Comparison of ENCODE assay signal across 1 cellular context in the genomic region with DNA sequence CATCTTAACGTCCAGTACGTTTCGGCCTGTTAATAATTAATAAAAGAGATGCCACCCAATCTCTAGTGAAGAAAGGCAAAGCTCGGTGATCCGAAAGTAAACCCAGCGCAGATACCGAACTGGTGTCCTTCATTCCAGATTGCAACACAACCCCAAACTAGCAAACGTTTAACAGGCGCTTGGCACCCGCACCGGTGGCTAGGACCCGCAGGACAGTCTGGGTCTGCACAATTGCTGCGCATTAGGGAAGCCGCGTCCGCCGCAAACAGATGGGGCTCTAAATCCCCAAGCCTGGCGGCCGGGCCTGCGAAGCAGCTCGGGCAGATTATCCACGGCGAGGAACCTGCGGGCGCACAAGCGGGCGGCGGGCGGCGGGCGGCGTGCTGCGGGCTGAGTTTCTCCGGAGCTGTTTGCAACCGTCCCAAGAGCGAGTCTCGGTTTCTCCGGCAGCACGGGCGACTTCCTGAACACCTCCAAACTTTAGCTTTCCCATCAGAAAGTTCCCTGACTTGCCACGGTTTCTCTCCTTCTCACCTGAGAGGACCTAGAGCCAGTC.
TF ChIP-seq lines count a peak whose summit lies in the region.

No MANE protein-coding gene starts in this region.

TF ChIP-seq in HepG2, 621 proteins besides CTCF, POLR2A, EP300 and RAD21 (continued from another document and continues in another):
- TF ChIP-seq IKZF4 (CRISPR knock-in tag; IDR thresholded peaks at IDR 0.05; ENCODE audit: borderline replicate concordance, low read depth, not compliant biosample characterization) (no peak), ZNF143 (CRISPR knock-in tag; IDR thresholded peaks at IDR 0.05) (no peak), ZNF615 (CRISPR knock-in tag; IDR thresholded peaks at IDR 0.05; ENCODE audit: borderline replicate concordance) (no peak), HDAC1 (CRISPR knock-in tag; IDR thresholded peaks at IDR 0.05) (peak; percentile 82), ATAD3A (CRISPR knock-in tag; IDR thresholded peaks at IDR 0.05) (no peak), ZIK1 (CRISPR knock-in tag; IDR thresholded peaks at IDR 0.05; ENCODE audit: borderline replicate concordance, low read depth) (no peak), ZNF7 (CRISPR knock-in tag; IDR thresholded peaks at IDR 0.05) (no peak), ZSCAN20 (CRISPR knock-in tag; IDR thresholded peaks at IDR 0.05; ENCODE audit: borderline replicate concordance) (no peak), POGZ (CRISPR knock-in tag; IDR thresholded peaks at IDR 0.05) (peak; percentile 76), ZNF350 (CRISPR knock-in tag; IDR thresholded peaks at IDR 0.05; ENCODE audit: borderline replicate concordance, low read depth) (peak; percentile 55; the same call in 1 of the 2 replicates), SMAD1 (CRISPR knock-in tag; IDR thresholded peaks at IDR 0.05; ENCODE audit: borderline replicate concordance, low read depth) (no peak), ZNF501 (CRISPR knock-in tag; IDR thresholded peaks at IDR 0.05) (peak; percentile 85), ZFP41 (CRISPR knock-in tag; IDR thresholded peaks at IDR 0.05; ENCODE audit: borderline replicate concordance) (no peak), ZNF292 (CRISPR knock-in tag; IDR thresholded peaks at IDR 0.05; ENCODE audit: borderline replicate concordance, low read depth) (peak; percentile 83), ZNF746 (CRISPR knock-in tag; IDR thresholded peaks at IDR 0.05) (no peak), ZNF160 (CRISPR knock-in tag; IDR thresholded peaks at IDR 0.05) (no peak), RARA (CRISPR knock-in tag; IDR thresholded peaks at IDR 0.05) (peak; percentile 51; the same call in 1 of the 2 replicates), AHR (CRISPR knock-in tag; IDR thresholded peaks at IDR 0.05) (no peak), SOX13 (IDR thresholded peaks at IDR 0.05) (no peak; the same call in 1 of the 2 replicates), SOX13 (CRISPR knock-in tag; conservative IDR thresholded peaks at IDR 0.05 in 1 of 2, IDR thresholded peaks at IDR 0.05 in 1 of 2) (peak in 1 of 2 experiments; percentile 80; a peak in 2 of 4 replicates), ZNF703 (CRISPR knock-in tag; IDR thresholded peaks at IDR 0.05; ENCODE audit: borderline replicate concordance) (no peak), ZNF33B (CRISPR knock-in tag; IDR thresholded peaks at IDR 0.05) (no peak), ZBTB1 (CRISPR knock-in tag; IDR thresholded peaks at IDR 0.05; ENCODE audit: borderline replicate concordance) (no peak), SKI (IDR thresholded peaks at IDR 0.05; ENCODE audit: partially characterized antibody) (no peak), ZNF564 (CRISPR knock-in tag; IDR thresholded peaks at IDR 0.05) (peak; percentile 42; the same call in 1 of the 2 replicates), HCFC1 (IDR thresholded peaks at IDR 0.05; ENCODE audit: low read depth, low read length) (no peak), KAT8 (CRISPR knock-in tag; IDR thresholded peaks at IDR 0.05) (no peak; the same call in 1 of the 2 replicates), TOE1 (CRISPR knock-in tag; IDR thresholded peaks at IDR 0.05) (no peak), PHF21A (CRISPR knock-in tag; IDR thresholded peaks at IDR 0.05) (peak; percentile 79; the same call in 1 of the 2 replicates), PLRG1 (conservative IDR thresholded peaks at IDR 0.05) (no peak), ZNF780A (CRISPR knock-in tag; IDR thresholded peaks at IDR 0.05) (no peak), KDM5A (IDR thresholded peaks at IDR 0.05; ENCODE audit: borderline replicate concordance, low read length) (no peak; the same call in 1 of the 2 replicates), ZNF619 (CRISPR knock-in tag; IDR thresholded peaks at IDR 0.05) (no peak), ZFP36 (IDR thresholded peaks at IDR 0.05; ENCODE audit: borderline replicate concordance, low read depth, low read length, partially characterized antibody) (no peak), NFRKB (IDR thresholded peaks at IDR 0.05) (no peak), FOXK2 (IDR thresholded peaks at IDR 0.05) (no peak), ZBTB42 (CRISPR knock-in tag; IDR thresholded peaks at IDR 0.05) (no peak), ZKSCAN8 (CRISPR knock-in tag; IDR thresholded peaks at IDR 0.05; ENCODE audit: borderline replicate concordance) (0 out of 2 replicates have a peak, but pooled peaks have one; percentile 38), ZC3H4 (CRISPR knock-in tag; IDR thresholded peaks at IDR 0.05; ENCODE audit: borderline replicate concordance) (no peak), ZNF569 (CRISPR knock-in tag; IDR thresholded peaks at IDR 0.05; ENCODE audit: borderline replicate concordance) (no peak), ZNF136 (CRISPR knock-in tag; IDR thresholded peaks at IDR 0.05; ENCODE audit: low read depth) (no peak), ZNF331 (CRISPR knock-in tag; IDR thresholded peaks at IDR 0.05) (peak; percentile 68)
- TF ChIP-seq, protein P1, sequence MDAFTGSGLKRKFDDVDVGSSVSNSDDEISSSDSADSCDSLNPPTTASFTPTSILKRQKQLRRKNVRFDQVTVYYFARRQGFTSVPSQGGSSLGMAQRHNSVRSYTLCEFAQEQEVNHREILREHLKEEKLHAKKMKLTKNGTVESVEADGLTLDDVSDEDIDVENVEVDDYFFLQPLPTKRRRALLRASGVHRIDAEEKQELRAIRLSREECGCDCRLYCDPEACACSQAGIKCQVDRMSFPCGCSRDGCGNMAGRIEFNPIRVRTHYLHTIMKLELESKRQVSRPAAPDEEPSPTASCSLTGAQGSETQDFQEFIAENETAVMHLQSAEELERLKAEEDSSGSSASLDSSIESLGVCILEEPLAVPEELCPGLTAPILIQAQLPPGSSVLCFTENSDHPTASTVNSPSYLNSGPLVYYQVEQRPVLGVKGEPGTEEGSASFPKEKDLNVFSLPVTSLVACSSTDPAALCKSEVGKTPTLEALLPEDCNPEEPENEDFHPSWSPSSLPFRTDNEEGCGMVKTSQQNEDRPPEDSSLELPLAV (CRISPR knock-in tag; conservative IDR thresholded peaks at IDR 0.05; ENCODE audit: low read depth): no peak
- TF ChIP-seq, protein P2, sequence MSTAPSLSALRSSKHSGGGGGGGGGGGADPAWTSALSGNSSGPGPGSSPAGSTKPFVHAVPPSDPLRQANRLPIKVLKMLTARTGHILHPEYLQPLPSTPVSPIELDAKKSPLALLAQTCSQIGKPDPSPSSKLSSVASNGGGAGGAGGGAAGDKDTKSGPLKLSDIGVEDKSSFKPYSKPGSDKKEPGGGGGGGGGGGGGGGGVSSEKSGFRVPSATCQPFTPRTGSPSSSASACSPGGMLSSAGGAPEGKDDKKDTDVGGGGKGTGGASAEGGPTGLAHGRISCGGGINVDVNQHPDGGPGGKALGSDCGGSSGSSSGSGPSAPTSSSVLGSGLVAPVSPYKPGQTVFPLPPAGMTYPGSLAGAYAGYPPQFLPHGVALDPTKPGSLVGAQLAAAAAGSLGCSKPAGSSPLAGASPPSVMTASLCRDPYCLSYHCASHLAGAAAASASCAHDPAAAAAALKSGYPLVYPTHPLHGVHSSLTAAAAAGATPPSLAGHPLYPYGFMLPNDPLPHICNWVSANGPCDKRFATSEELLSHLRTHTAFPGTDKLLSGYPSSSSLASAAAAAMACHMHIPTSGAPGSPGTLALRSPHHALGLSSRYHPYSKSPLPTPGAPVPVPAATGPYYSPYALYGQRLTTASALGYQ (CRISPR knock-in tag; IDR thresholded peaks at IDR 0.05): peak; percentile 60
- TF ChIP-seq, protein P3, sequence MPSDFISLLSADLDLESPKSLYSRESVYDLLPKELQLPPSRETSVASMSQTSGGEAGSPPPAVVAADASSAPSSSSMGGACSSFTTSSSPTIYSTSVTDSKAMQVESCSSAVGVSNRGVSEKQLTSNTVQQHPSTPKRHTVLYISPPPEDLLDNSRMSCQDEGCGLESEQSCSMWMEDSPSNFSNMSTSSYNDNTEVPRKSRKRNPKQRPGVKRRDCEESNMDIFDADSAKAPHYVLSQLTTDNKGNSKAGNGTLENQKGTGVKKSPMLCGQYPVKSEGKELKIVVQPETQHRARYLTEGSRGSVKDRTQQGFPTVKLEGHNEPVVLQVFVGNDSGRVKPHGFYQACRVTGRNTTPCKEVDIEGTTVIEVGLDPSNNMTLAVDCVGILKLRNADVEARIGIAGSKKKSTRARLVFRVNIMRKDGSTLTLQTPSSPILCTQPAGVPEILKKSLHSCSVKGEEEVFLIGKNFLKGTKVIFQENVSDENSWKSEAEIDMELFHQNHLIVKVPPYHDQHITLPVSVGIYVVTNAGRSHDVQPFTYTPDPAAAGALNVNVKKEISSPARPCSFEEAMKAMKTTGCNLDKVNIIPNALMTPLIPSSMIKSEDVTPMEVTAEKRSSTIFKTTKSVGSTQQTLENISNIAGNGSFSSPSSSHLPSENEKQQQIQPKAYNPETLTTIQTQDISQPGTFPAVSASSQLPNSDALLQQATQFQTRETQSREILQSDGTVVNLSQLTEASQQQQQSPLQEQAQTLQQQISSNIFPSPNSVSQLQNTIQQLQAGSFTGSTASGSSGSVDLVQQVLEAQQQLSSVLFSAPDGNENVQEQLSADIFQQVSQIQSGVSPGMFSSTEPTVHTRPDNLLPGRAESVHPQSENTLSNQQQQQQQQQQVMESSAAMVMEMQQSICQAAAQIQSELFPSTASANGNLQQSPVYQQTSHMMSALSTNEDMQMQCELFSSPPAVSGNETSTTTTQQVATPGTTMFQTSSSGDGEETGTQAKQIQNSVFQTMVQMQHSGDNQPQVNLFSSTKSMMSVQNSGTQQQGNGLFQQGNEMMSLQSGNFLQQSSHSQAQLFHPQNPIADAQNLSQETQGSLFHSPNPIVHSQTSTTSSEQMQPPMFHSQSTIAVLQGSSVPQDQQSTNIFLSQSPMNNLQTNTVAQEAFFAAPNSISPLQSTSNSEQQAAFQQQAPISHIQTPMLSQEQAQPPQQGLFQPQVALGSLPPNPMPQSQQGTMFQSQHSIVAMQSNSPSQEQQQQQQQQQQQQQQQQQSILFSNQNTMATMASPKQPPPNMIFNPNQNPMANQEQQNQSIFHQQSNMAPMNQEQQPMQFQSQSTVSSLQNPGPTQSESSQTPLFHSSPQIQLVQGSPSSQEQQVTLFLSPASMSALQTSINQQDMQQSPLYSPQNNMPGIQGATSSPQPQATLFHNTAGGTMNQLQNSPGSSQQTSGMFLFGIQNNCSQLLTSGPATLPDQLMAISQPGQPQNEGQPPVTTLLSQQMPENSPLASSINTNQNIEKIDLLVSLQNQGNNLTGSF (CRISPR knock-in tag; IDR thresholded peaks at IDR 0.05): no peak; the same call in 1 of the 2 replicates
- TF ChIP-seq, protein P4, sequence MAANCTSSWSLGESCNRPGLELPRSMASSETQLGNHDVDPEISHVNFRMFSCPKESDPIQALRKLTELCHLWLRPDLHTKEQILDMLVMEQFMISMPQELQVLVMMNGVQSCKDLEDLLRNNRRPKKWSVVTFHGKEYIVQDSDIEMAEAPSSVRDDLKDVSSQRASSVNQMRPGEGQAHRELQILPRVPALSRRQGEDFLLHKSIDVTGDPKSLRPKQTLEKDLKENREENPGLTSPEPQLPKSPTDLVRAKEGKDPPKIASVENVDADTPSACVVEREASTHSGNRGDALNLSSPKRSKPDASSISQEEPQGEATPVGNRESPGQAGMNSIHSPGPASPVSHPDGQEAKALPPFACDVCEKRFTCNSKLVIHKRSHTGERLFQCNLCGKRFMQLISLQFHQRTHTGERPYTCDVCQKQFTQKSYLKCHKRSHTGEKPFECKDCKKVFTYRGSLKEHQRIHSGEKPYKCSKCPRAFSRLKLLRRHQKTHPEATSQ (CRISPR knock-in tag; IDR thresholded peaks at IDR 0.05; ENCODE audit: borderline replicate concordance): peak; percentile 75; the same call in 1 of the 2 replicates
- TF ChIP-seq, protein P5, sequence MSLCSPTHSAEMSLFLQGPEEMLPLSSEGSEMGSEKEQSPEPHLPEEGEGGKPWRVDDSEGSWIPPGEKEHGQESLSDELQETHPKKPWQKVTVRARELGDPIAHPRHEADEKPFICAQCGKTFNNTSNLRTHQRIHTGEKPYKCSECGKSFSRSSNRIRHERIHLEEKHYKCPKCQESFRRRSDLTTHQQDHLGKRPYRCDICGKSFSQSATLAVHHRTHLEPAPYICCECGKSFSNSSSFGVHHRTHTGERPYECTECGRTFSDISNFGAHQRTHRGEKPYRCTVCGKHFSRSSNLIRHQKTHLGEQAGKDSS (CRISPR knock-in tag; IDR thresholded peaks at IDR 0.05; ENCODE audit: borderline replicate concordance, low read depth): no peak
- TF ChIP-seq, protein P6, sequence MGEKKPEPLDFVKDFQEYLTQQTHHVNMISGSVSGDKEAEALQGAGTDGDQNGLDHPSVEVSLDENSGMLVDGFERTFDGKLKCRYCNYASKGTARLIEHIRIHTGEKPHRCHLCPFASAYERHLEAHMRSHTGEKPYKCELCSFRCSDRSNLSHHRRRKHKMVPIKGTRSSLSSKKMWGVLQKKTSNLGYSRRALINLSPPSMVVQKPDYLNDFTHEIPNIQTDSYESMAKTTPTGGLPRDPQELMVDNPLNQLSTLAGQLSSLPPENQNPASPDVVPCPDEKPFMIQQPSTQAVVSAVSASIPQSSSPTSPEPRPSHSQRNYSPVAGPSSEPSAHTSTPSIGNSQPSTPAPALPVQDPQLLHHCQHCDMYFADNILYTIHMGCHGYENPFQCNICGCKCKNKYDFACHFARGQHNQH (CRISPR knock-in tag; IDR thresholded peaks at IDR 0.05): no peak; the same call in 1 of the 2 replicates
- TF ChIP-seq, protein P7, sequence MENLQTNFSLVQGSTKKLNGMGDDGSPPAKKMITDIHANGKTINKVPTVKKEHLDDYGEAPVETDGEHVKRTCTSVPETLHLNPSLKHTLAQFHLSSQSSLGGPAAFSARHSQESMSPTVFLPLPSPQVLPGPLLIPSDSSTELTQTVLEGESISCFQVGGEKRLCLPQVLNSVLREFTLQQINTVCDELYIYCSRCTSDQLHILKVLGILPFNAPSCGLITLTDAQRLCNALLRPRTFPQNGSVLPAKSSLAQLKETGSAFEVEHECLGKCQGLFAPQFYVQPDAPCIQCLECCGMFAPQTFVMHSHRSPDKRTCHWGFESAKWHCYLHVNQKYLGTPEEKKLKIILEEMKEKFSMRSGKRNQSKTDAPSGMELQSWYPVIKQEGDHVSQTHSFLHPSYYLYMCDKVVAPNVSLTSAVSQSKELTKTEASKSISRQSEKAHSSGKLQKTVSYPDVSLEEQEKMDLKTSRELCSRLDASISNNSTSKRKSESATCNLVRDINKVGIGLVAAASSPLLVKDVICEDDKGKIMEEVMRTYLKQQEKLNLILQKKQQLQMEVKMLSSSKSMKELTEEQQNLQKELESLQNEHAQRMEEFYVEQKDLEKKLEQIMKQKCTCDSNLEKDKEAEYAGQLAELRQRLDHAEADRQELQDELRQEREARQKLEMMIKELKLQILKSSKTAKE (CRISPR knock-in tag; IDR thresholded peaks at IDR 0.05; ENCODE audit: borderline replicate concordance): 0 out of 2 replicates have a peak, but pooled peaks have one; percentile 27
- TF ChIP-seq, protein P8, sequence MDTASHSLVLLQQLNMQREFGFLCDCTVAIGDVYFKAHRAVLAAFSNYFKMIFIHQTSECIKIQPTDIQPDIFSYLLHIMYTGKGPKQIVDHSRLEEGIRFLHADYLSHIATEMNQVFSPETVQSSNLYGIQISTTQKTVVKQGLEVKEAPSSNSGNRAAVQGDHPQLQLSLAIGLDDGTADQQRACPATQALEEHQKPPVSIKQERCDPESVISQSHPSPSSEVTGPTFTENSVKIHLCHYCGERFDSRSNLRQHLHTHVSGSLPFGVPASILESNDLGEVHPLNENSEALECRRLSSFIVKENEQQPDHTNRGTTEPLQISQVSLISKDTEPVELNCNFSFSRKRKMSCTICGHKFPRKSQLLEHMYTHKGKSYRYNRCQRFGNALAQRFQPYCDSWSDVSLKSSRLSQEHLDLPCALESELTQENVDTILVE (CRISPR knock-in tag; IDR thresholded peaks at IDR 0.05): peak; percentile 80; the same call in 1 of the 2 replicates
